Comparison of ENCODE assay signal across 20 cellular contexts in genomic region chr10:17795088-17795487, GRCh38. TPM values are rescaled to one million over a fixed set of nuclear protein-coding genes. Genes with fewer than 3 reads are reported as not detected.
DNase-seq lines count a peak whose midpoint lies in the region; ATAC-seq, FAIRE-seq and TF ChIP-seq lines count a peak whose summit lies in the region.
"Had no signal": no experiment of that assay in that cellular context is flagged by ENCODE, and none has a peak within 500 bp of the region (broad histone marks: within the 10 kb centered on the region; RNA-seq: fewer than 3 reads in every experiment).

No MANE protein-coding gene starts in this region.

- peak overlapping the region; percentile 63 to 80; a peak in 4 of 6 replicates for H3K27ac ChIP-seq in A549
- peak overlapping the region; percentile 57 for H3K27ac ChIP-seq in VCaP
- peak overlapping the region in 1 of 2 donors; percentile 51 for H3K27ac ChIP-seq in small intestine (ENCODE audit: low read depth in 1 of 2, low read length in 1 of 2)

- DNase-seq in A549 (ENCODE audit: low read depth in 1 of 2, low spot score in 1 of 2): no peak
- no peak for DNase-seq in left colon
- DNase-seq in small intestine: peak; percentile 65
- no peak for DNase-seq in dermis blood vessel endothelial cell
- DNase-seq in SKM-1 treated with dmso at 0.1 percent for 144 hours (lab: John Stamatoyannopoulos, UW; ENCODE audit: unreplicated experiment): no peak
- DNase-seq: BE2C; CD8-positive, alpha-beta T cell; DMS79; HFFc6 had no signal

- H3K36me3 ChIP-seq in small intestine (ENCODE audit: control insufficient read depth in 2 of 2, insufficient read depth in 2 of 2, low read length in 2 of 2): peaks cover 0 to 2% of the 10 kb centered on the region in 2 donors
- H3K36me3 ChIP-seq: BE2C, HAP-1 had no signal

- peaks cover 42% of the 10 kb centered on the region for H3K4me1 ChIP-seq in A549
- H3K4me1 ChIP-seq in small intestine (ENCODE audit: control insufficient read depth in 2 of 2, insufficient read depth in 1 of 2, low read depth in 1 of 2, low read length in 1 of 2): peaks cover 2 to 3% of the 10 kb centered on the region in 2 donors
- H3K4me1 ChIP-seq: BE2C, HAP-1 had no signal

- no peak for TF ChIP-seq EP300 in A549 (IDR thresholded peaks at IDR 0.05)

- no peaks in the 10 kb centered on the region for H3K27me3 ChIP-seq in small intestine (ENCODE audit: control insufficient read depth in 2 of 2, insufficient read depth in 2 of 2, low read length in 2 of 2)
- H3K27me3 ChIP-seq: BE2C had no signal

- no peak for TF ChIP-seq POLR2A in A549 (IDR thresholded peaks at IDR 0.05; ENCODE audit: low read length)

- FAIRE-seq in A549 (lab: Jason Lieb, UNC) (no peak), small intestine (lab: Jason Lieb, UNC) (no peak)
- FAIRE-seq: A204.1, GM12878, GM19239, H1, HepG2, HTR-8/SVneo had no signal

- ATAC-seq in A549 (no peak), left colon (peak; percentile 76), GM18520 (IDR thresholded peaks at IDR 0.05; ENCODE audit: unreplicated experiment) (no peak)
- ATAC-seq: CD8-positive, alpha-beta T cell; GM12878 had no signal

- H3K4me3 ChIP-seq in A549: no peak overlapping the region
- H3K4me3 ChIP-seq in small intestine (ENCODE audit: low read depth in 1 of 2, low read length in 2 of 2): no peak overlapping the region
- H3K4me3 ChIP-seq: GM12878, HAP-1 had no signal

- TF ChIP-seq RAD21 in A549 (conservative IDR thresholded peaks at IDR 0.05 in 1 of 2, IDR thresholded peaks at IDR 0.05 in 1 of 2): no peak

- intact Hi-C loops in left colon (cut with DNase I, micrococcal nuclease): no loop called here

- no peak for TF ChIP-seq CTCF in A549 (IDR thresholded peaks at IDR 0.05)
- TF ChIP-seq CTCF in VCaP (conservative IDR thresholded peaks at IDR 0.05): no peak

- no peak overlapping the region for H3K4me2 ChIP-seq in A549

- H3K9me3 ChIP-seq in A549 (no peaks in the 10 kb centered on the region; the same call in 2 of the 3 replicates), small intestine (ENCODE audit: control insufficient read depth, low read depth) (no peaks in the 10 kb centered on the region)
- H3K9me3 ChIP-seq: BE2C, HAP-1 had no signal

- 84% methylated on average over 3 of the region's 3 CpGs for WGBS in A549 (ENCODE audit: missing lambda C conversion rate)
- WGBS in small intestine, 3 donors: 31 to 68% (median 40%) methylated on average over 3 of the region's 3 CpGs

- POLR2A ChIA-PET in A549 (lab: Yijun Ruan, JAX): interaction anchor here (1.4 kb wide), 1 partner anchor 151 kb away, joined by 5 read pairs; the partner anchor contains the start of gene STAM

- CTCF ChIA-PET in A549 (lab: Yijun Ruan, JAX): interaction anchor here (0.8 to 1.9 kb wide), 7 partner anchors 10 to 421 kb away, joined by 3 to 5 read pairs (median 4); no protein-coding TSS in a partner anchor

TF ChIP-seq in A549, 52 proteins besides CTCF, POLR2A, EP300 and RAD21:
- TF ChIP-seq EHF (CRISPR knock-in tag; IDR thresholded peaks at IDR 0.05) (no peak), RFX5 (IDR thresholded peaks at IDR 0.05) (no peak), CEBPB (IDR thresholded peaks at IDR 0.05) (no peak), MYC (IDR thresholded peaks at IDR 0.05; ENCODE audit: borderline replicate concordance, low read length) (no peak), KDM1A (IDR thresholded peaks at IDR 0.05; ENCODE audit: low read depth) (no peak), ZFP36 (IDR thresholded peaks at IDR 0.05; ENCODE audit: borderline replicate concordance, partially characterized antibody) (no peak), TP53 (CRISPR knock-in tag; IDR thresholded peaks at IDR 0.05) (no peak), MAX (IDR thresholded peaks at IDR 0.05) (no peak), HDAC2 (IDR thresholded peaks at IDR 0.05) (no peak), SMC3 (IDR thresholded peaks at IDR 0.05) (no peak), USF2 (IDR thresholded peaks at IDR 0.05) (no peak), JUNB (IDR thresholded peaks at IDR 0.05) (no peak)

RNA-seq across cellular contexts. Expression of gene MRC1, which starts 14.1 kb away (rescaled TPM):
- polyA plus RNA-seq in A549 (2011; rRNA removed): 0.01 TPM in 1 of 2 replicates, not detected in the other
- polyA plus RNA-seq in A549 (2012; cell fraction: cytosol; rRNA removed): not detected in 2 replicates
- polyA plus RNA-seq in A549 (2012; cell fraction: nucleus; rRNA removed): not detected in 2 replicates
- polyA plus RNA-seq in A549 (2017; fragmentation: RNase III; extraction: RNeasy Plus Mini Kit Qiagen cat#74134 plus additional on column Dnase treatment): 0.01 to 0.03 TPM in 2 of 3 replicates, not detected in the other
- 0.04 and 0.05 TPM in 2 replicates for polyA minus RNA-seq in A549 (2011; rRNA and poly(A)+ RNA removed)
- total RNA-seq in left colon: 10 to 100 TPM; 11.0 to 25.2 TPM
- 10 to 100 TPM in 1 of 3 donors, 1 to 10 TPM in 2; 1.8 to 23.3 (median 4.1) TPM for polyA plus RNA-seq in small intestine
- 156 and 249 TPM in 2 replicates for total RNA-seq in dermis blood vessel endothelial cell
- total RNA-seq: CD8-positive, alpha-beta T cell; G401; HepG2 had no signal
- polyA plus RNA-seq: AG04450, HepG2 had no signal

RNA-seq across cellular contexts. Expression of gene TMEM236, which starts 43.1 kb away (rescaled TPM):
- polyA plus RNA-seq in A549 (2011; rRNA removed) (0.05 and 0.09 TPM in 2 replicates), A549 (2017; fragmentation: RNase III; extraction: RNeasy Plus Mini Kit Qiagen cat#74134 plus additional on column Dnase treatment) (0.06 to 0.14 TPM (median 0.08 TPM) in 3 replicates), small intestine (10 to 100 TPM in 1 of 3 donors, 1 to 10 TPM in 2; 5.9 to 16.8 (median 8.1) TPM)
- 0.01 and 0.03 TPM in 2 replicates for polyA plus RNA-seq in A549 (2012; cell fraction: cytosol; rRNA removed)
- 0.02 and 0.04 TPM in 2 replicates for polyA plus RNA-seq in A549 (2012; cell fraction: nucleus; rRNA removed)
- 0.12 TPM in 1 of 2 replicates, not detected in the other for polyA minus RNA-seq in A549 (2011; rRNA and poly(A)+ RNA removed)
- total RNA-seq in left colon (10 to 100 TPM; 53.0 to 59.6 TPM), dermis blood vessel endothelial cell (0.17 and 1.3 TPM in 2 replicates)
- total RNA-seq: CD8-positive, alpha-beta T cell; G401; GM12878 had no signal

Comparison
In these comparisons a context has a peak if more than half of its experiments do, and no peak if none do; other contexts are left out.
1. RNA of gene TMEM236, which starts 43.1 kb away (total RNA-seq): 53.0 to 59.6 TPM in left colon; 0.17 to 1.3 TPM in dermis blood vessel endothelial cell; every median in the first group is over 10 times any median in the second.